Comparison of ENCODE assay signal across 17 cellular contexts in the genomic region with DNA sequence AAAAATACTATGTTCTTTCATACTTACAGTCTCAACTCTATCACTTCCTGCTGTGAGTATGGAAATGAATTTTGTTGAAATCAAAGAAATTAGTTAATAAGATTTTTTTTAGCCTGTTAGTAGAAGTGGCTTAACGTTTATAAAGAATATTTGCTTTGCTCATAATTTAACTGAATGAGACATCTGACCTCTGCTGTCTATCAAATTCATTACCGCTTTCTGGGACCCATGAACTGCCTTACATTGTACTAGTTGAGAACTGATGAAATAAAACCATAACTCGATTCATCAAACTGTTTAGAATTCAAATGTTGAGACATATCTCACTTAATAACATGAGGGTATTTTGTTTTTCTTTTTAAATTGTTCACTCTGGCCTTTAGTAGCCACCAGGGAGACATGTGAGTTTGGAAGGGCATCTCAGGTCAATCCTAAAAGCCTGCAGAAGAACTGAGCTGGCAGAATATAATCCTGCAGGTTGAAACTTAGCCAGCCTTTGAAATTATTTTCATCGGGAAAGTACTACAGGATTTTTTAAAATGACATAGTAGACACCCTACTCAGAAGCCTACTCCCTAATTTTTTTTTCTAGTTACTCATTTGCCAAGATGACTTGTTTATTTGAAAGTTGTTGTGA.
DNase-seq lines count a peak whose midpoint lies in the region; ATAC-seq, FAIRE-seq and TF ChIP-seq lines count a peak whose summit lies in the region.
"Had no signal": no experiment of that assay in that cellular context is flagged by ENCODE, and none has a peak within 500 bp of the region (broad histone marks: within the 10 kb centered on the region; RNA-seq: fewer than 3 reads in every experiment).

No MANE protein-coding gene starts in this region.

- H3K4me3 ChIP-seq in left ventricle myocardium inferior (no peak overlapping the region), right atrium auricular region (no peak overlapping the region), GM12878 (no peak overlapping the region), suprapubic skin (no peak overlapping the region)

- no peak overlapping the region for H3K4me3 Mint-ChIP-seq in mesothelial cell of epicardium

- no peak overlapping the region for H2AFZ ChIP-seq in GM12878 (ENCODE audit: control insufficient read depth, low read depth, low read length)

- H3K4me1 Mint-ChIP-seq in mesothelial cell of epicardium, result peaks cover 12% of the 10 kb centered on the region
- H3K4me1 Mint-ChIP-seq: CD4-positive, CD25-positive, alpha-beta regulatory T cell had no signal

- TF ChIP-seq RAD21 in GM12878 (IDR thresholded peaks at IDR 0.05; ENCODE audit: insufficient read depth, low read depth, low read length), result no peak

- peaks cover 19% of the 10 kb centered on the region for H3K9me3 Mint-ChIP-seq in mesothelial cell of epicardium

- ATAC-seq in GM12878 (no peak), HG02763 (IDR thresholded peaks at IDR 0.05; ENCODE audit: unreplicated experiment) (no peak)
- ATAC-seq: Panc1 had no signal

- intact Hi-C loops in left ventricle myocardium inferior (cut with micrococcal nuclease) (no loop called here), GM12878 (cut with micrococcal nuclease; ENCODE audit: unreplicated experiment) (no loop called here)

- H3K4me1 ChIP-seq in left ventricle myocardium inferior (peaks cover 36% of the 10 kb centered on the region), right atrium auricular region (peaks cover 0 to 26% of the 10 kb centered on the region in 2 donors), GM12878 (ENCODE audit: control insufficient read depth, insufficient read depth, low read length) (no peaks in the 10 kb centered on the region), suprapubic skin (peaks cover 18% of the 10 kb centered on the region)

- H3K9me3 ChIP-seq in left ventricle myocardium inferior (replicated peaks) (no peaks in the 10 kb centered on the region), right atrium auricular region (no peaks in the 10 kb centered on the region), GM12878 (replicated peaks; ENCODE audit: control insufficient read depth, insufficient read depth, low read length) (no peaks in the 10 kb centered on the region; the same call in 2 of the 3 replicates), suprapubic skin (no peaks in the 10 kb centered on the region)

- TF ChIP-seq POLR2A in GM12878 (IDR thresholded peaks at IDR 0.05; ENCODE audit: low read depth, low read length) (no peak), suprapubic skin (IDR thresholded peaks at IDR 0.05) (no peak)

- in situ Hi-C loops in GM12878 (cut with MboI), result no loop called here

- DNase-seq in left ventricle myocardium inferior (no peak), right atrium auricular region (ENCODE audit: low spot score) (no peak), GM12878 (ENCODE audit: low read depth, low spot score) (no peak), mesothelial cell of epicardium (ENCODE audit: low spot score in 2 of 2, unreplicated experiment in 2 of 2) (no peak), suprapubic skin (ENCODE audit: low spot score in 2 of 2) (no peak), GM20000 (ENCODE audit: low spot score) (no peak), NCI-H345 (lab: John Stamatoyannopoulos, UW) (no peak)
- DNase-seq: AML-193; Caco-2; CD4-positive, CD25-positive, alpha-beta regulatory T cell; HCEC 1CT; NCI-H1436 treated with DMSO at 0.1 percent for 48 hours; NCI-H2029 treated with DMSO at 0.1 percent for 48 hours; NCI-H510A treated with DMSO at 0.1 percent for 48 hours; SHP77 treated with DMSO at 0.1 percent for 48 hours had no signal

- peaks cover 20% of the 10 kb centered on the region for H3K36me3 ChIP-seq in left ventricle myocardium inferior
- no peaks in the 10 kb centered on the region for H3K36me3 ChIP-seq in right atrium auricular region
- no peaks in the 10 kb centered on the region for H3K36me3 ChIP-seq in GM12878 (ENCODE audit: control insufficient read depth in 2 of 2, insufficient read depth in 2 of 2, low read length in 1 of 2)
- H3K36me3 ChIP-seq in suprapubic skin, result no peaks in the 10 kb centered on the region

- H3K27ac ChIP-seq in left ventricle myocardium inferior (replicated peaks) (peak overlapping the region; percentile 36), right atrium auricular region (no peak overlapping the region), GM12878 (ENCODE audit: control insufficient read depth, insufficient read depth) (no peak overlapping the region), suprapubic skin (peak overlapping the region; percentile 44)

- peaks cover 63% of the 10 kb centered on the region for H3K36me3 Mint-ChIP-seq in mesothelial cell of epicardium
- H3K36me3 Mint-ChIP-seq: CD4-positive, CD25-positive, alpha-beta regulatory T cell had no signal

- no TSS peak for BruUV-seq in GM12878 (replicated peaks; lab: Mats Ljungman, UMichigan)

- H3K27ac Mint-ChIP-seq in mesothelial cell of epicardium, result peak overlapping the region; percentile 50
- H3K27ac Mint-ChIP-seq: CD4-positive, CD25-positive, alpha-beta regulatory T cell had no signal

- FAIRE-seq in GM12878 (lab: Jason Lieb, UNC), result no peak

- POLR2A ChIA-PET in GM12878 (lab: Charles Lee), result interaction anchor here (1.0 kb wide), 1 partner anchor 9 kb away, joined by 5 read pairs; no protein-coding TSS in a partner anchor

- H3K27me3 Mint-ChIP-seq in mesothelial cell of epicardium (ENCODE audit: low read depth), result no peaks in the 10 kb centered on the region
- H3K27me3 Mint-ChIP-seq: CD4-positive, CD25-positive, alpha-beta regulatory T cell had no signal

- RAD21 ChIA-PET in GM12878 (lab: Charles Lee; ENCODE audit: unreplicated experiment), result interaction anchor here (0.9 kb wide), 1 partner anchor 293 kb away, joined by 3 read pairs; no protein-coding TSS in a partner anchor

- H3K9ac ChIP-seq in GM12878 (ENCODE audit: control insufficient read depth, insufficient read depth, low read length), result no peak overlapping the region

- SMC1A ChIA-PET in GM12878 (lab: Charles Lee; ENCODE audit: uncharacterized antibody, unreplicated experiment), result interaction anchor here (0.6 to 2.1 kb wide), 4 partner anchors 8 to 783 kb away, joined by 3 to 4 read pairs (median 3); no protein-coding TSS in a partner anchor

- H3K27me3 ChIP-seq in left ventricle myocardium inferior (ENCODE audit: low read depth), result no peaks in the 10 kb centered on the region
- H3K27me3 ChIP-seq in right atrium auricular region, result no peaks in the 10 kb centered on the region
- no peaks in the 10 kb centered on the region for H3K27me3 ChIP-seq in GM12878 (replicated peaks in 1 of 2; ENCODE audit: control insufficient read depth in 2 of 2, insufficient read depth in 2 of 2, low read length in 1 of 2)
- H3K27me3 ChIP-seq in suprapubic skin, result no peaks in the 10 kb centered on the region

- CTCF ChIA-PET in GM12878 (lab: Yijun Ruan, JAX), result interaction anchor here (0.7 to 1.0 kb wide), 2 partner anchors 32 to 90 kb away, joined by 3 read pairs; no protein-coding TSS in a partner anchor

- 25% methylated on average over 4 of the region's 4 CpGs for WGBS in GM12878 (ENCODE audit: insufficient coverage, insufficient replicate concordance, low lambda C conversion rate, missing lambda C conversion rate)
- 29% methylated on average over 4 of the region's 4 CpGs for WGBS in suprapubic skin

- no peaks in the 10 kb centered on the region for H4K20me1 ChIP-seq in GM12878 (ENCODE audit: control insufficient read depth, insufficient read depth)

- H3K4me2 ChIP-seq in GM12878 (ENCODE audit: control insufficient read depth, insufficient read depth), result no peak overlapping the region

- TF ChIP-seq CTCF in left ventricle myocardium inferior (IDR thresholded peaks at IDR 0.05; ENCODE audit: borderline replicate concordance) (peak; percentile 20), right atrium auricular region (IDR thresholded peaks at IDR 0.05) (no peak), GM12878 (IDR thresholded peaks at IDR 0.05 in 2 of 3, conservative IDR thresholded peaks at IDR 0.05 in 1 of 3; ENCODE audit: control insufficient read depth in 2 of 3, extremely low read depth in 1 of 3, insufficient read depth in 1 of 3, low read depth in 3 of 3, low read length in 3 of 3) (no peak), mesothelial cell of epicardium (IDR thresholded peaks at IDR 0.05; ENCODE audit: unreplicated experiment) (no peak), suprapubic skin (IDR thresholded peaks at IDR 0.05) (no peak), GM20000 (IDR thresholded peaks at IDR 0.05; ENCODE audit: extremely low read depth, missing control alignments) (no peak)

- TF ChIP-seq EP300 in GM12878 (IDR thresholded peaks at IDR 0.05; ENCODE audit: borderline replicate concordance in 1 of 2, control insufficient read depth in 1 of 2, low read depth in 2 of 2, low read length in 2 of 2) (no peak), suprapubic skin (IDR thresholded peaks at IDR 0.05) (no peak)

- H3K79me2 ChIP-seq in GM12878 (ENCODE audit: control insufficient read depth, insufficient read depth, low read length), result no peaks in the 10 kb centered on the region

TF ChIP-seq in GM12878, 131 proteins besides CTCF, POLR2A, EP300 and RAD21 (continues in another document):
- TF ChIP-seq, protein P1, sequence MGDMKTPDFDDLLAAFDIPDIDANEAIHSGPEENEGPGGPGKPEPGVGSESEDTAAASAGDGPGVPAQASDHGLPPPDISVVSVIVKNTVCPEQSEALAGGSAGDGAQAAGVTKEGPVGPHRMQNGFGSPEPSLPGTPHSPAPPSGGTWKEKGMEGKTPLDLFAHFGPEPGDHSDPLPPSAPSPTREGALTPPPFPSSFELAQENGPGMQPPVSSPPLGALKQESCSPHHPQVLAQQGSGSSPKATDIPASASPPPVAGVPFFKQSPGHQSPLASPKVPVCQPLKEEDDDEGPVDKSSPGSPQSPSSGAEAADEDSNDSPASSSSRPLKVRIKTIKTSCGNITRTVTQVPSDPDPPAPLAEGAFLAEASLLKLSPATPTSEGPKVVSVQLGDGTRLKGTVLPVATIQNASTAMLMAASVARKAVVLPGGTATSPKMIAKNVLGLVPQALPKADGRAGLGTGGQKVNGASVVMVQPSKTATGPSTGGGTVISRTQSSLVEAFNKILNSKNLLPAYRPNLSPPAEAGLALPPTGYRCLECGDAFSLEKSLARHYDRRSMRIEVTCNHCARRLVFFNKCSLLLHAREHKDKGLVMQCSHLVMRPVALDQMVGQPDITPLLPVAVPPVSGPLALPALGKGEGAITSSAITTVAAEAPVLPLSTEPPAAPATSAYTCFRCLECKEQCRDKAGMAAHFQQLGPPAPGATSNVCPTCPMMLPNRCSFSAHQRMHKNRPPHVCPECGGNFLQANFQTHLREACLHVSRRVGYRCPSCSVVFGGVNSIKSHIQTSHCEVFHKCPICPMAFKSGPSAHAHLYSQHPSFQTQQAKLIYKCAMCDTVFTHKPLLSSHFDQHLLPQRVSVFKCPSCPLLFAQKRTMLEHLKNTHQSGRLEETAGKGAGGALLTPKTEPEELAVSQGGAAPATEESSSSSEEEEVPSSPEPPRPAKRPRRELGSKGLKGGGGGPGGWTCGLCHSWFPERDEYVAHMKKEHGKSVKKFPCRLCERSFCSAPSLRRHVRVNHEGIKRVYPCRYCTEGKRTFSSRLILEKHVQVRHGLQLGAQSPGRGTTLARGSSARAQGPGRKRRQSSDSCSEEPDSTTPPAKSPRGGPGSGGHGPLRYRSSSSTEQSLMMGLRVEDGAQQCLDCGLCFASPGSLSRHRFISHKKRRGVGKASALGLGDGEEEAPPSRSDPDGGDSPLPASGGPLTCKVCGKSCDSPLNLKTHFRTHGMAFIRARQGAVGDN (IDR thresholded peaks at IDR 0.05), result no peak

Comparison
In these comparisons a context has a peak if more than half of its experiments do, and no peak if none do; other contexts are left out.
1. H3K27ac ChIP-seq: peak in left ventricle myocardium inferior (single experiment) and suprapubic skin (single experiment); none in right atrium auricular region (0 of 2) and GM12878 (single experiment).